25 cellular contexts compared by ENCODE assay signal in genomic region chr9:116345393-116345792, GRCh38.
"Had no signal": no experiment of that assay in that cellular context is flagged by ENCODE, and none has a peak within 500 bp of the region (broad histone marks: within the 10 kb centered on the region; RNA-seq: fewer than 3 reads in every experiment).

No MANE protein-coding gene starts in this region.

- H3K27me3 Mint-ChIP-seq: activated CD4-positive, alpha-beta T cell treated with anti-CD3 and anti-CD28 coated beads, Interleukin-2, amount 10 ng/mL, durations not matched to agents 24 days and 14 days; activated naive CD4-positive, alpha-beta T cell treated with anti-CD3 and anti-CD28 coated beads, Interleukin-2, amount 10 ng/mL, durations not matched to agents 7 days and 5 days had no signal

- H3K9me3 ChIP-seq: SJCRH30 had no signal

- ATAC-seq: activated CD8-positive, alpha-beta T cell treated with anti-CD3 and anti-CD28 coated beads, Interleukin-2, amount 10 ng/mL, durations not matched to agents 7 days and 5 days; activated naive CD8-positive, alpha-beta T cell treated with anti-CD3 and anti-CD28 coated beads, Interleukin-2, amount 50 U/mL, for 24 hours; Panc1 had no signal

- H3K9me3 Mint-ChIP-seq: activated CD4-positive, alpha-beta T cell treated with anti-CD3 and anti-CD28 coated beads, Interleukin-2, amount 10 ng/mL, durations not matched to agents 24 days and 14 days; activated naive CD4-positive, alpha-beta T cell treated with anti-CD3 and anti-CD28 coated beads, Interleukin-2, amount 10 ng/mL, durations not matched to agents 7 days and 5 days; activated naive CD8-positive, alpha-beta T cell treated with anti-CD3 and anti-CD28 coated beads, Interleukin-2, amount 50 U/mL, for 24 hours; brain had no signal

- H3K27ac ChIP-seq: SJCRH30, SK-N-MC, WERI-Rb-1 had no signal

- H3K27ac Mint-ChIP-seq: activated CD4-positive, alpha-beta T cell treated with anti-CD3 and anti-CD28 coated beads, Interleukin-2, amount 10 ng/mL, durations not matched to agents 24 days and 14 days; activated CD8-positive, alpha-beta T cell treated with anti-CD3 and anti-CD28 coated beads, Interleukin-2, amount 10 ng/mL, durations not matched to agents 7 days and 5 days; activated naive CD4-positive, alpha-beta T cell treated with anti-CD3 and anti-CD28 coated beads, Interleukin-2, amount 10 ng/mL, durations not matched to agents 7 days and 5 days; activated naive CD8-positive, alpha-beta T cell; activated naive CD8-positive, alpha-beta T cell treated with anti-CD3 and anti-CD28 coated beads, Interleukin-2, amount 50 U/mL, for 24 hours; brain had no signal

- H3K4me3 ChIP-seq: MG63, SJCRH30, SK-N-MC had no signal

- H3K4me1 Mint-ChIP-seq: activated CD4-positive, alpha-beta T cell treated with anti-CD3 and anti-CD28 coated beads, Interleukin-2, amount 10 ng/mL, durations not matched to agents 24 days and 14 days; activated naive CD4-positive, alpha-beta T cell treated with anti-CD3 and anti-CD28 coated beads, Interleukin-2, amount 10 ng/mL, durations not matched to agents 7 days and 5 days; activated naive CD8-positive, alpha-beta T cell treated with anti-CD3 and anti-CD28 coated beads, Interleukin-2, amount 50 U/mL, for 24 hours; central memory CD8-positive, alpha-beta T cell had no signal

- H3K4me1 ChIP-seq: SJCRH30 had no signal

- H3K36me3 Mint-ChIP-seq: activated naive CD4-positive, alpha-beta T cell treated with anti-CD3 and anti-CD28 coated beads, Interleukin-2, amount 10 ng/mL, durations not matched to agents 7 days and 5 days; activated naive CD8-positive, alpha-beta T cell; brain had no signal

- H3K4me3 Mint-ChIP-seq: activated CD4-positive, alpha-beta T cell treated with anti-CD3 and anti-CD28 coated beads, Interleukin-2, amount 10 ng/mL, durations not matched to agents 24 days and 14 days; activated CD8-positive, alpha-beta T cell treated with anti-CD3 and anti-CD28 coated beads, Interleukin-2, amount 10 ng/mL, durations not matched to agents 7 days and 5 days; activated naive CD4-positive, alpha-beta T cell treated with anti-CD3 and anti-CD28 coated beads, Interleukin-2, amount 10 ng/mL, durations not matched to agents 7 days and 5 days; activated naive CD8-positive, alpha-beta T cell; activated naive CD8-positive, alpha-beta T cell treated with anti-CD3 and anti-CD28 coated beads, Interleukin-2, amount 50 U/mL, for 24 hours; brain; central memory CD8-positive, alpha-beta T cell had no signal

- H3K27me3 ChIP-seq: MG63, SJCRH30 had no signal

- DNase-seq: activated CD4-positive, alpha-beta T cell treated with anti-CD3 and anti-CD28 coated beads, Interleukin-2, amount 10 ng/mL, durations not matched to agents 24 days and 14 days; activated CD4-positive, alpha-beta T cell treated with anti-CD3 and anti-CD28 coated beads, Interleukin-2, amount 50 U/mL, for 4 hours; activated CD8-positive, alpha-beta T cell treated with anti-CD3 and anti-CD28 coated beads, Interleukin-2, amount 10 ng/mL, durations not matched to agents 7 days and 5 days; activated effector memory CD4-positive, alpha-beta T cell treated with Interleukin-2 at 50 U/mL for 16 hours; activated naive CD4-positive, alpha-beta T cell treated with anti-CD3 and anti-CD28 coated beads, Interleukin-2, amount 10 ng/mL, durations not matched to agents 7 days and 5 days; activated naive CD8-positive, alpha-beta T cell treated with anti-CD3 and anti-CD28 coated beads, Interleukin-2, amount 50 U/mL, for 24 hours; activated T-cell treated with anti-CD3 and anti-CD28 coated beads for 4 hours; activated T-cell treated with anti-CD3 and anti-CD28 coated beads, Interleukin-2, amount 50 U/mL, for 48 hours; anterior cingulate cortex; MG63; NCI-H1048; NCI-H1436 treated with DMSO at 0.1 percent for 48 hours; NCI-H1694 treated with DMSO at 0.1 percent for 48 hours; NCI-H2029; NCI-H345; NCI-H524 treated with DMSO at 0.1 percent for 48 hours; SHP77; SJCRH30; T1000; WERI-Rb-1 had no signal

- H3K36me3 ChIP-seq: MG63, SJCRH30, WERI-Rb-1 had no signal
